In the genomic region with DNA sequence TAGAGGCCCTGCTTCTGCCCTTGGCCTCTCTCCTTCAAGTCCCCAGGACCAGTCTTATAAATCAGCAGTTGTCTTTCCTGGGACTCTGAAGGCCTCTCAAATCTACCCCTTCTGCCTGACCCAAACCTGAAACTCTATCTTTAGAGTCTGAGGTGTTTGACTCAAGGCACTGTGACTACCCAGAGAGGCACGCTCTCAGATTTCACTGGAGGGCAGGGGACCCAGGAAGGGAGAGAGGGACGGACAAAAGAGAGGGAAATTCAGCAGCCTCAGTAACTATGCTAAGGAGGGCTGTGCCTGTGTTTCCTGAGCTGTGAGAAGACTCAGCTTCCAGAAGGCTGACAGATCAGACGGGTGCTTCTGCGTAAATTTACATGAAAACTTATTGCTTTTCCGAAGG, we compare ENCODE assay signal across 19 cellular contexts.
DNase-seq lines count a peak whose midpoint lies in the region; ATAC-seq and TF ChIP-seq lines count a peak whose summit lies in the region.
"Had no signal": no experiment of that assay in that cellular context is flagged by ENCODE, and none has a peak within 500 bp of the region (broad histone marks: within the 10 kb centered on the region; RNA-seq: fewer than 3 reads in every experiment).

No MANE protein-coding gene starts in this region.

- peak; percentile 5 for DNase-seq in cardiac septum (ENCODE audit: low spot score)
- no peak for DNase-seq in left ventricle myocardium inferior
- peak; percentile 14 for DNase-seq in adipocyte (ENCODE audit: low read depth)
- peak; percentile 89 for DNase-seq in left kidney (ENCODE audit: low read depth, low spot score)
- no peak for DNase-seq in stimulated activated CD4-positive, alpha-beta T cell treated with anti-CD3 and anti-CD28 coated beads, Interleukin-1b, Interleukin-23, amount 100 ng/mL, for 48 hours
- no peak for DNase-seq in T-cell
- no peak for DNase-seq in dermis blood vessel endothelial cell
- DNase-seq: activated naive CD4-positive, alpha-beta T cell treated with anti-CD3 and anti-CD28 coated beads, Interleukin-2, amount 10 ng/mL, durations not matched to agents 7 days and 5 days; body of pancreas; CD4-positive, CD25-positive, alpha-beta regulatory T cell; DND-41; NCI-H2171; NCI-H774; retina; stimulated activated naive CD8-positive, alpha-beta T cell treated with anti-CD3 and anti-CD28 coated beads, Interleukin-15, amount 100 ng/mL, for 72 hours had no signal

- no peak overlapping the region for H3K27ac ChIP-seq in left ventricle myocardium inferior (replicated peaks)
- H3K27ac ChIP-seq: body of pancreas, Peyer's patch had no signal

- intact Hi-C loops in cardiac septum (cut with DNase I) (no loop called here), left ventricle myocardium inferior (cut with micrococcal nuclease) (no loop called here)

- H3K9me3 ChIP-seq in left ventricle myocardium inferior (replicated peaks) (no peaks in the 10 kb centered on the region), adipocyte (ENCODE audit: control insufficient read depth, low read length) (no peaks in the 10 kb centered on the region)
- H3K9me3 ChIP-seq: body of pancreas, HAP-1, Peyer's patch had no signal

- no peaks in the 10 kb centered on the region for H3K27me3 ChIP-seq in left ventricle myocardium inferior (ENCODE audit: low read depth)
- no peaks in the 10 kb centered on the region for H3K27me3 ChIP-seq in adipocyte (replicated peaks; ENCODE audit: control insufficient read depth, insufficient read depth, low read length)
- H3K27me3 ChIP-seq: body of pancreas, Peyer's patch had no signal

- H3K27ac Mint-ChIP-seq in T-cell = no peak overlapping the region
- H3K27ac Mint-ChIP-seq: activated naive CD4-positive, alpha-beta T cell treated with anti-CD3 and anti-CD28 coated beads, Interleukin-2, amount 10 ng/mL, durations not matched to agents 7 days and 5 days; CD4-positive, CD25-positive, alpha-beta regulatory T cell; natural killer cell treated with Interleukin-12 subunit alpha and Interleukin-12 subunit beta and Interleukin-15 and Interleukin-18, amount 100 ng/mL, for 72 hours had no signal

- H3K4me3 ChIP-seq in left ventricle myocardium inferior = no peak overlapping the region
- no peak overlapping the region for H3K4me3 ChIP-seq in adipocyte (ENCODE audit: low read length)
- H3K4me3 ChIP-seq: body of pancreas, HAP-1, Peyer's patch had no signal

- H3K36me3 Mint-ChIP-seq in T-cell = no peaks in the 10 kb centered on the region
- H3K36me3 Mint-ChIP-seq: activated naive CD4-positive, alpha-beta T cell treated with anti-CD3 and anti-CD28 coated beads, Interleukin-2, amount 10 ng/mL, durations not matched to agents 7 days and 5 days; CD4-positive, CD25-positive, alpha-beta regulatory T cell; natural killer cell treated with Interleukin-12 subunit alpha and Interleukin-12 subunit beta and Interleukin-15 and Interleukin-18, amount 100 ng/mL, for 72 hours had no signal

- H3K4me1 ChIP-seq in left ventricle myocardium inferior (no peaks in the 10 kb centered on the region), adipocyte (ENCODE audit: control insufficient read depth, insufficient read depth, low read length) (peaks cover 12% of the 10 kb centered on the region)
- H3K4me1 ChIP-seq: body of pancreas, HAP-1, Peyer's patch had no signal

- no peaks in the 10 kb centered on the region for H3K27me3 Mint-ChIP-seq in T-cell
- H3K27me3 Mint-ChIP-seq: natural killer cell treated with Interleukin-12 subunit alpha and Interleukin-12 subunit beta and Interleukin-15 and Interleukin-18, amount 100 ng/mL, for 72 hours; stimulated activated naive CD8-positive, alpha-beta T cell treated with anti-CD3 and anti-CD28 coated beads, Interleukin-15, amount 100 ng/mL, for 72 hours had no signal

- ATAC-seq in T-cell (replicated peaks in 1 of 4) (no peak), HG03378 (IDR thresholded peaks at IDR 0.05; ENCODE audit: unreplicated experiment) (no peak)
- ATAC-seq: body of pancreas; natural killer cell treated with Interleukin-12 subunit alpha and Interleukin-12 subunit beta and Interleukin-15 and Interleukin-18, amount 100 ng/mL, for 72 hours; stimulated activated naive CD8-positive, alpha-beta T cell treated with anti-CD3 and anti-CD28 coated beads, Interleukin-15, amount 100 ng/mL, for 72 hours had no signal

- H3K36me3 ChIP-seq in left ventricle myocardium inferior (no peaks in the 10 kb centered on the region), adipocyte (ENCODE audit: control insufficient read depth, insufficient read depth, low read length, severe bottlenecking) (no peaks in the 10 kb centered on the region)
- H3K36me3 ChIP-seq: HAP-1, Peyer's patch had no signal

- H3K9ac ChIP-seq in adipocyte (ENCODE audit: low read length) = no peak overlapping the region

- TF ChIP-seq CTCF in left ventricle myocardium inferior (IDR thresholded peaks at IDR 0.05; ENCODE audit: borderline replicate concordance) = no peak

- H3K9me3 Mint-ChIP-seq in T-cell = no peaks in the 10 kb centered on the region
- H3K9me3 Mint-ChIP-seq: activated naive CD4-positive, alpha-beta T cell treated with anti-CD3 and anti-CD28 coated beads, Interleukin-2, amount 10 ng/mL, durations not matched to agents 7 days and 5 days; natural killer cell treated with Interleukin-12 subunit alpha and Interleukin-12 subunit beta and Interleukin-15 and Interleukin-18, amount 100 ng/mL, for 72 hours; stimulated activated naive CD8-positive, alpha-beta T cell treated with anti-CD3 and anti-CD28 coated beads, Interleukin-15, amount 100 ng/mL, for 72 hours had no signal

- H3K4me1 Mint-ChIP-seq in T-cell = peaks cover 0 to 3% (median 2%) of the 10 kb centered on the region in 3 donors
- H3K4me1 Mint-ChIP-seq: activated naive CD4-positive, alpha-beta T cell treated with anti-CD3 and anti-CD28 coated beads, Interleukin-2, amount 10 ng/mL, durations not matched to agents 7 days and 5 days had no signal

- CTCF ChIA-PET in T-cell (lab: Charles Lee) = no interaction called here

- H3K4me3 Mint-ChIP-seq in T-cell = no peak overlapping the region
- H3K4me3 Mint-ChIP-seq: activated naive CD4-positive, alpha-beta T cell treated with anti-CD3 and anti-CD28 coated beads, Interleukin-2, amount 10 ng/mL, durations not matched to agents 7 days and 5 days; CD4-positive, CD25-positive, alpha-beta regulatory T cell; natural killer cell treated with Interleukin-12 subunit alpha and Interleukin-12 subunit beta and Interleukin-15 and Interleukin-18, amount 100 ng/mL, for 72 hours; stimulated activated naive CD8-positive, alpha-beta T cell treated with anti-CD3 and anti-CD28 coated beads, Interleukin-15, amount 100 ng/mL, for 72 hours had no signal

- POLR2A ChIA-PET in T-cell (lab: Charles Lee) = no interaction called here

Comparison
In these comparisons a context has a peak if more than half of its experiments do, and no peak if none do; other contexts are left out.
1. DNase-seq: peak in cardiac septum (single experiment), adipocyte (single experiment) and left kidney (single experiment); none in left ventricle myocardium inferior (single experiment), stimulated activated CD4-positive, alpha-beta T cell treated with anti-CD3 and anti-CD28 coated beads, Interleukin-1b, Interleukin-23, amount 100 ng/mL, for 48 hours (single experiment), T-cell (0 of 34) and dermis blood vessel endothelial cell (single experiment).